In genomic region chr3:124552224-124552623, GRCh38 we compare ENCODE assay signal across 12 cellular contexts.
DNase-seq lines count a peak whose midpoint lies in the region; ATAC-seq, FAIRE-seq and TF ChIP-seq lines count a peak whose summit lies in the region.
"Had no signal": no experiment of that assay in that cellular context is flagged by ENCODE, and none has a peak within 500 bp of the region (broad histone marks: within the 10 kb centered on the region; RNA-seq: fewer than 3 reads in every experiment).

No MANE protein-coding gene starts in this region.

- H3K4me3 Mint-ChIP-seq in Calu3 (ENCODE audit: low read depth, unreplicated experiment), result no peak overlapping the region
- H3K4me3 Mint-ChIP-seq: activated T-cell treated with anti-CD3 and anti-CD28 coated beads, Interleukin-2, amount 50 U/mL, for 24 hours; brain; CD4-positive, alpha-beta memory T cell; naive thymus-derived CD4-positive, alpha-beta T cell had no signal

- DNase-seq in Calu3 (peak; percentile 78), LNCaP clone FGC (ENCODE audit: low read depth) (peak; percentile 99), RPMI7951 (ENCODE audit: low read depth) (peak; percentile 40), left lobe of liver (ENCODE audit: low spot score) (peak; percentile 85), GM19239 (ENCODE audit: insufficient read length, low spot score) (no peak), sciatic nerve (ENCODE audit: low spot score) (no peak), hepatic stellate cell (ENCODE audit: low spot score) (no peak), NK-92 (lab: John Stamatoyannopoulos, UW; ENCODE audit: unreplicated experiment) (no peak)
- DNase-seq: activated T-cell treated with anti-CD3 and anti-CD28 coated beads, Interleukin-2, amount 50 U/mL, for 24 hours; CD4-positive, alpha-beta memory T cell; naive thymus-derived CD4-positive, alpha-beta T cell had no signal

- TF ChIP-seq CTCF in Calu3 (IDR thresholded peaks at IDR 0.05; ENCODE audit: unreplicated experiment) (no peak), LNCaP clone FGC (IDR thresholded peaks at IDR 0.05; ENCODE audit: control insufficient read depth, extremely low read depth, insufficient read depth) (no peak)

- peaks cover 4% of the 10 kb centered on the region for H3K4me1 Mint-ChIP-seq in Calu3 (ENCODE audit: low read depth, unreplicated experiment)

- no peak for FAIRE-seq in GM19239 (lab: Jason Lieb, UNC)

- intact Hi-C loops in Calu3 (cut with micrococcal nuclease; ENCODE audit: unreplicated experiment), result loop anchor here (10.0 kb wide), 1 partner anchor 537 kb away; no protein-coding TSS in a partner anchor
- intact Hi-C loops in sciatic nerve (cut with DNase I), result no loop called here

- BruUV-seq in Calu3 (replicated peaks; lab: Mats Ljungman, UMichigan), result no TSS peak

- no peaks in the 10 kb centered on the region for H3K36me3 Mint-ChIP-seq in Calu3 (ENCODE audit: insufficient read depth, unreplicated experiment)
- H3K36me3 Mint-ChIP-seq: CD4-positive, alpha-beta memory T cell; naive thymus-derived CD4-positive, alpha-beta T cell had no signal

- no peak overlapping the region for H3K4me3 ChIP-seq in LNCaP clone FGC (ENCODE audit: low read depth, low read length)

- H3K27ac Mint-ChIP-seq in Calu3 (ENCODE audit: unreplicated experiment), result no peak overlapping the region
- H3K27ac Mint-ChIP-seq: activated T-cell treated with anti-CD3 and anti-CD28 coated beads, Interleukin-2, amount 50 U/mL, for 24 hours; brain; CD4-positive, alpha-beta memory T cell; naive thymus-derived CD4-positive, alpha-beta T cell had no signal

- ATAC-seq in left lobe of liver, result peak; percentile 88
- ATAC-seq in sciatic nerve, result no peak
- ATAC-seq: naive thymus-derived CD4-positive, alpha-beta T cell had no signal

- H3K27me3 Mint-ChIP-seq in Calu3 (ENCODE audit: unreplicated experiment), result peaks cover 91% of the 10 kb centered on the region

- CTCF ChIA-PET in Calu3 (lab: Charles Lee), result interaction anchor here (1.1 to 2.1 kb wide), 4 partner anchors 9 to 205 kb away, joined by 3 to 7 read pairs (median 4); no protein-coding TSS in a partner anchor

- no peaks in the 10 kb centered on the region for H3K9me3 Mint-ChIP-seq in Calu3 (ENCODE audit: low read depth, unreplicated experiment)
- H3K9me3 Mint-ChIP-seq: activated T-cell treated with anti-CD3 and anti-CD28 coated beads, Interleukin-2, amount 50 U/mL, for 24 hours; CD4-positive, alpha-beta memory T cell; naive thymus-derived CD4-positive, alpha-beta T cell had no signal

Comparison
In these comparisons a context has a peak if more than half of its experiments do, and no peak if none do; other contexts are left out.
1. DNase-seq: peak in Calu3 (single experiment), LNCaP clone FGC (single experiment), RPMI7951 (single experiment) and left lobe of liver (single experiment); none in GM19239 (single experiment), sciatic nerve (single experiment), hepatic stellate cell (single experiment) and NK-92 (single experiment).